In the genomic region with DNA sequence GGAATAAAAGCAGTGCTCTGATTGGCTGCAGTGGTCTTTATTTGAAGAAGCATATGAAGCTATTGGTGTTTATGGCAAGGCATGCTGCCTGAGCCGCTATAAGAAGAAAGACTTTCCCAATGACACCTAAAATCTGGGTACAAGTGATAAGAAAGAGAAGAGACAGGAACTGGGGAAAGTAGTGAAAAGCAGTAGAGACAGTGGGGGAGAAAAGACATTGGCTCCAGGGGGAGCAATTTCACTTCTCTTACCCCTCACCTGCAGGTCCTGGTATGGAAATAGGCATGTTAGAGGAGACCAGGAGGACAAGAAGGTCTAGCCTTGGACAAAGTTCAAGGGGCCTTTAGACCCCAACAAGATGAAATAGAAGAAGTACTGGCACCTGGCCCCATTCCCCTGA, we compare ENCODE assay signal across 11 cellular contexts. TPM values are rescaled to one million over a fixed set of nuclear protein-coding genes. Genes with fewer than 3 reads are reported as not detected.
A peak's percentile ranks its signal among the peaks of the same experiment; 100 is the strongest.
DNase-seq lines count a peak whose midpoint lies in the region; ATAC-seq and TF ChIP-seq lines count a peak whose summit lies in the region.
"Had no signal": no experiment of that assay in that cellular context is flagged by ENCODE, and none has a peak within 500 bp of the region (broad histone marks: within the 10 kb centered on the region; RNA-seq: fewer than 3 reads in every experiment).

No MANE protein-coding gene starts in this region.

- H3F3A ChIP-seq in OCI-LY1 (ENCODE audit: insufficient read depth, low read length): no peaks in the 10 kb centered on the region

- H3K27me3 ChIP-seq in BJ (ENCODE audit: control insufficient read depth, insufficient read depth, low read length): 0 out of 2 replicates have a peak, but pooled peaks cover 1% of the 10 kb centered on the region
- H3K27me3 ChIP-seq in OCI-LY1 (ENCODE audit: insufficient read depth, low read length): no peaks in the 10 kb centered on the region
- no peaks in the 10 kb centered on the region for H3K27me3 ChIP-seq in esophagus squamous epithelium

- no peak overlapping the region for H2AFZ ChIP-seq in OCI-LY1 (ENCODE audit: low read length)
- H2AFZ ChIP-seq: PC-9 had no signal

- no peaks in the 10 kb centered on the region for H3K9me3 ChIP-seq in OCI-LY1 (ENCODE audit: low read length)
- H3K9me3 ChIP-seq in esophagus squamous epithelium: no peaks in the 10 kb centered on the region

- no peak overlapping the region for H3K4me2 ChIP-seq in OCI-LY1 (ENCODE audit: low read length)
- H3K4me2 ChIP-seq: PC-9 had no signal

- no peaks in the 10 kb centered on the region for H4K20me1 ChIP-seq in OCI-LY1 (ENCODE audit: insufficient read depth, low read length)

- H3K79me2 ChIP-seq in OCI-LY1 (ENCODE audit: insufficient read depth, low read length): no peaks in the 10 kb centered on the region

- H3K27ac ChIP-seq in OCI-LY1 (ENCODE audit: low read depth, low read length, poor library complexity, severe bottlenecking) (no peak overlapping the region), esophagus squamous epithelium (no peak overlapping the region)
- H3K27ac ChIP-seq: PC-9 had no signal

- no peak for TF ChIP-seq POLR2A in esophagus squamous epithelium (IDR thresholded peaks at IDR 0.05)

- H3K4me3 ChIP-seq in BJ (ENCODE audit: low read depth, low read length): no peak overlapping the region
- no peak overlapping the region for H3K4me3 ChIP-seq in OCI-LY1 (ENCODE audit: low read depth, low read length, poor library complexity, severe bottlenecking)
- H3K4me3 ChIP-seq in fibroblast of pulmonary artery (replicated peaks; ENCODE audit: low read depth, low read length): no peak overlapping the region
- no peak overlapping the region for H3K4me3 ChIP-seq in esophagus squamous epithelium
- H3K4me3 ChIP-seq: PC-9 had no signal

- H3K36me3 ChIP-seq in BJ (ENCODE audit: control insufficient read depth, insufficient read depth, low read length) (no peaks in the 10 kb centered on the region), OCI-LY1 (ENCODE audit: insufficient read depth, low read length) (no peaks in the 10 kb centered on the region), esophagus squamous epithelium (no peaks in the 10 kb centered on the region)

- ATAC-seq in GM19397 (IDR thresholded peaks at IDR 0.05; ENCODE audit: unreplicated experiment): no peak

- no peaks in the 10 kb centered on the region for H3K9me2 ChIP-seq in OCI-LY1 (ENCODE audit: low read depth, low read length)

- intact Hi-C loops in esophagus squamous epithelium (cut with DNase I): no loop called here

- POLR2A ChIA-PET in BJ (lab: Charles Lee): no interaction called here

- DNase-seq in BJ (ENCODE audit: low read depth) (no peak), fibroblast of pulmonary artery (ENCODE audit: low read depth) (no peak), NCI-H1694 (lab: John Stamatoyannopoulos, UW) (no peak), H4 (ENCODE audit: low spot score) (no peak), esophagus squamous epithelium (lab: John Stamatoyannopoulos, UW) (no peak)
- DNase-seq: activated CD4-positive, alpha-beta T cell treated with anti-CD3 and anti-CD28 coated beads for 4 hours; kidney; PC-9 had no signal

- H3K4me1 ChIP-seq in OCI-LY1 (ENCODE audit: insufficient read depth, low read length, severe bottlenecking) (no peaks in the 10 kb centered on the region), esophagus squamous epithelium (no peaks in the 10 kb centered on the region)

- TF ChIP-seq CTCF in BJ (IDR thresholded peaks at IDR 0.05; ENCODE audit: insufficient read depth, low read depth, low read length) (peak; percentile 15; the same call in 1 of the 2 replicates), GM12874 (IDR thresholded peaks at IDR 0.05; ENCODE audit: insufficient read depth, low read depth, low read length) (peak; percentile 40), OCI-LY1 (IDR thresholded peaks at IDR 0.05; ENCODE audit: low read length) (peak; percentile 16; the same call in 1 of the 2 replicates), fibroblast of pulmonary artery (IDR thresholded peaks at IDR 0.05; ENCODE audit: low read length, missing control alignments) (peak; percentile 16), esophagus squamous epithelium (IDR thresholded peaks at IDR 0.05) (no peak)

- CTCF ChIA-PET in BJ (lab: Yijun Ruan, JAX): interaction anchor here (0.6 to 2.6 kb wide), 5 partner anchors 13 to 277 kb away, joined by 3 to 6 read pairs (median 4); no protein-coding TSS in a partner anchor

- WGBS in esophagus squamous epithelium, 2 donors: 67 to 75% methylated on average over 1 of the region's 1 CpG

- H3K9ac ChIP-seq in OCI-LY1 (ENCODE audit: low read length): no peak overlapping the region

RNA-seq across cellular contexts. Expression of gene PLCL1, which starts 47.1 kb away (rescaled TPM):
- 0.09 and 0.21 TPM in 2 replicates for polyA plus RNA-seq in BJ (2011; rRNA removed)
- 0.14 and 0.31 TPM in 2 replicates for polyA minus RNA-seq in BJ (2011; rRNA and poly(A)+ RNA removed)
- 0.19 and 0.31 TPM in 2 replicates for total RNA-seq in H4 (2014; rRNA removed; shearing (Covaris generic))
- total RNA-seq in esophagus squamous epithelium: 1 to 10 TPM in 2 of 4 donors, under 1 TPM in 2; 0.34 to 4.2 (median 1.2) TPM
- total RNA-seq: PC-9 had no signal

Comparison
In these comparisons a context has a peak if more than half of its experiments do, and no peak if none do; other contexts are left out.
1. CTCF ChIP-seq: peak in BJ (single experiment), GM12874 (single experiment), OCI-LY1 (single experiment) and fibroblast of pulmonary artery (single experiment); none in esophagus squamous epithelium (0 of 6).